Comparison of ENCODE assay signal across 25 cellular contexts in genomic region chr11:33294797-33295196, GRCh38.
"Had no signal": no experiment of that assay in that cellular context is flagged by ENCODE, and none has a peak within 500 bp of the region (broad histone marks: within the 10 kb centered on the region; RNA-seq: fewer than 3 reads in every experiment).

No MANE protein-coding gene starts in this region.

- H3K4me3 ChIP-seq: coronary artery, esophagus muscularis mucosa, gastroesophageal sphincter, lung, ovary, sigmoid colon, testis, tibial artery, upper lobe of left lung had no signal

- FAIRE-seq: endothelial cell of umbilical vein, keratinocyte, urothelium cell line had no signal

- DNase-seq: dermis blood vessel endothelial cell; effector memory CD4-positive, alpha-beta T cell; foreskin keratinocyte; hypothalamus; natural killer cell; occipital lobe; ovary; posterior cingulate gyrus; retina; sigmoid colon; stimulated activated CD4-positive, alpha-beta T cell treated with anti-CD3 and anti-CD28 coated beads, Interleukin-2, amount 100 ng/mL, for 24 hours; stimulated activated CD4-positive, alpha-beta T cell treated with anti-CD3 and anti-CD28 coated beads, Interleukin-4, amount 100 ng/mL, for 24 hours; stimulated activated naive CD8-positive, alpha-beta T cell treated with anti-CD3 and anti-CD28 coated beads, Interleukin-15, Interleukin-2, amounts not matched to agents 100 U/mL and 50 U/mL, for 24 hours; substantia nigra; testis; tibial artery had no signal

- H3K27me3 ChIP-seq: esophagus muscularis mucosa, foreskin keratinocyte, gastroesophageal sphincter, ovary, sigmoid colon, testis, tibial artery, upper lobe of left lung had no signal

- H3K9me3 ChIP-seq: esophagus muscularis mucosa, gastroesophageal sphincter, ovary, sigmoid colon, testis, tibial artery, upper lobe of left lung had no signal

- H3K27ac ChIP-seq: coronary artery, foreskin keratinocyte, ovary, testis, tibial artery, upper lobe of left lung had no signal

- H3K36me3 ChIP-seq: ovary, sigmoid colon, tibial artery had no signal

- ATAC-seq: foreskin keratinocyte; gastroesophageal sphincter; natural killer cell; stimulated activated effector memory CD8-positive, alpha-beta T cell treated with anti-CD3 and anti-CD28 coated beads, Interleukin-12 subunit alpha, Interleukin-12 subunit beta, amount 100 ng/mL, for 72 hours; stimulated activated naive CD8-positive, alpha-beta T cell treated with anti-CD3 and anti-CD28 coated beads, Interleukin-15, Interleukin-2, amounts not matched to agents 100 U/mL and 50 U/mL, for 24 hours had no signal
